ENCODE assay signal across 8 cellular contexts in genomic region chr9:136847827-136848392, GRCh38. TPM values are rescaled to one million over a fixed set of nuclear protein-coding genes. Genes with fewer than 3 reads are reported as not detected.
DNase-seq lines count a peak whose midpoint lies in the region; ATAC-seq and TF ChIP-seq lines count a peak whose summit lies in the region.

No MANE protein-coding gene starts in this region.

- BruUV-seq in Calu3 (replicated peaks; lab: Mats Ljungman, UMichigan), result no TSS peak

- CTCF ChIA-PET in Calu3 (lab: Charles Lee), result no interaction called here

- TF ChIP-seq POLR2A in esophagus muscularis mucosa (IDR thresholded peaks at IDR 0.05; ENCODE audit: low read depth), result peak; percentile 64

- peaks cover 4 to 51% (median 36%) of the 10 kb centered on the region in 4 donors for H3K27me3 ChIP-seq in esophagus muscularis mucosa

- H3K4me1 Mint-ChIP-seq in Calu3 (ENCODE audit: low read depth, unreplicated experiment) (peaks cover 5% of the 10 kb centered on the region), nephron progenitor cell (peaks cover 9% of the 10 kb centered on the region)
- peaks cover 21% of the 10 kb centered on the region for H3K4me1 Mint-ChIP-seq in activated T-cell treated with anti-CD3 and anti-CD28 coated beads, Interleukin-2, amount 50 U/mL, for 4 hours (ENCODE audit: low read depth)

- peaks cover 57 to 80% (median 70%) of the 10 kb centered on the region in 4 donors for H3K4me1 ChIP-seq in esophagus muscularis mucosa

- DNase-seq in Calu3 (peak; percentile 86), HPDE6-E6E7 (ENCODE audit: extremely low spot score) (peak; percentile 67), OCI-M1 (lab: John Stamatoyannopoulos, UW) (peak; percentile 94), esophagus muscularis mucosa (ENCODE audit: extremely low spot score) (peak; percentile 95), nephron progenitor cell (peak; percentile 88), stromal cell of bone marrow (ENCODE audit: low read depth) (peak; percentile 56)
- peak; percentile 56 for DNase-seq in activated T-cell treated with anti-CD3 and anti-CD28 coated beads, Interleukin-2, amount 50 U/mL, for 4 hours

- WGBS in esophagus muscularis mucosa, result 2% methylated on average over 18 of the region's 48 CpGs

- TF ChIP-seq CTCF in Calu3 (IDR thresholded peaks at IDR 0.05; ENCODE audit: unreplicated experiment), result no peak
- no peak for TF ChIP-seq CTCF in esophagus muscularis mucosa (IDR thresholded peaks at IDR 0.05)
- no peak for TF ChIP-seq CTCF in nephron progenitor cell (IDR thresholded peaks at IDR 0.05)

- TF ChIP-seq EP300 in esophagus muscularis mucosa (IDR thresholded peaks at IDR 0.05), result no peak

- peak overlapping the region; percentile 96 for H3K4me3 Mint-ChIP-seq in Calu3 (ENCODE audit: low read depth, unreplicated experiment)
- H3K4me3 Mint-ChIP-seq in activated T-cell treated with anti-CD3 and anti-CD28 coated beads, Interleukin-2, amount 50 U/mL, for 4 hours, result peak overlapping the region; percentile 91
- H3K4me3 Mint-ChIP-seq in nephron progenitor cell, result peak overlapping the region; percentile 94

- peaks cover 0 to 18% (median 11%) of the 10 kb centered on the region in 4 donors for H3K36me3 ChIP-seq in esophagus muscularis mucosa

- H3K27me3 Mint-ChIP-seq in Calu3 (ENCODE audit: unreplicated experiment) (no peaks in the 10 kb centered on the region), nephron progenitor cell (ENCODE audit: low read depth, poor library complexity) (peaks cover 9% of the 10 kb centered on the region)
- H3K27me3 Mint-ChIP-seq in activated T-cell treated with anti-CD3 and anti-CD28 coated beads, Interleukin-2, amount 50 U/mL, for 4 hours (ENCODE audit: low read depth), result peaks cover 16% of the 10 kb centered on the region

- intact Hi-C loops in Calu3 (cut with micrococcal nuclease; ENCODE audit: unreplicated experiment) (no loop called here), esophagus muscularis mucosa (cut with DNase I) (loop anchor here (5.0 kb wide), 1 partner anchor 46 kb away; no protein-coding TSS in a partner anchor)

- peak overlapping the region; percentile 88 to 95 (median 90) for H3K27ac ChIP-seq in esophagus muscularis mucosa (replicated peaks in 1 of 4)

- peak overlapping the region; percentile 98 for H3K27ac Mint-ChIP-seq in Calu3 (ENCODE audit: unreplicated experiment)
- H3K27ac Mint-ChIP-seq in nephron progenitor cell, result peak overlapping the region; percentile 94

- no peaks in the 10 kb centered on the region for H3K9me3 ChIP-seq in esophagus muscularis mucosa

- H3K36me3 Mint-ChIP-seq in Calu3 (ENCODE audit: insufficient read depth, unreplicated experiment) (peaks cover 64% of the 10 kb centered on the region), nephron progenitor cell (ENCODE audit: low read depth) (no peaks in the 10 kb centered on the region)
- H3K36me3 Mint-ChIP-seq in activated T-cell treated with anti-CD3 and anti-CD28 coated beads, Interleukin-2, amount 50 U/mL, for 4 hours (ENCODE audit: insufficient read depth), result no peaks in the 10 kb centered on the region

- H3K9me3 Mint-ChIP-seq in Calu3 (ENCODE audit: low read depth, unreplicated experiment) (no peaks in the 10 kb centered on the region), nephron progenitor cell (no peaks in the 10 kb centered on the region)
- H3K9me3 Mint-ChIP-seq in activated T-cell treated with anti-CD3 and anti-CD28 coated beads, Interleukin-2, amount 50 U/mL, for 4 hours, result no peaks in the 10 kb centered on the region

- ATAC-seq in activated T-cell treated with anti-CD3 and anti-CD28 coated beads, Interleukin-2, amount 50 U/mL, for 4 hours, result peak; percentile 25 to 27
- ATAC-seq in GM21786 (IDR thresholded peaks at IDR 0.05; ENCODE audit: unreplicated experiment), result no peak

- peak overlapping the region; percentile 57 to 78 (median 74) for H3K4me3 ChIP-seq in esophagus muscularis mucosa

RNA-seq across cellular contexts. Expression of gene PHPT1, which starts 1.3 kb away (rescaled TPM):
- 44.1 and 48.7 TPM in 2 replicates for total RNA-seq in Calu3 (2022)
- 100 to 1,000 TPM; 112 to 120 (median 119) TPM for total RNA-seq in activated T-cell treated with anti-CD3 and anti-CD28 coated beads, Interleukin-2, amount 50 U/mL, for 4 hours
- 10 to 100 TPM; 43.4 to 84.1 (median 53.9) TPM for total RNA-seq in esophagus muscularis mucosa

RNA-seq across cellular contexts. Expression of gene MAMDC4, which starts 4.2 kb away (rescaled TPM):
- total RNA-seq in Calu3 (2022) (3.1 and 3.6 TPM in 2 replicates), esophagus muscularis mucosa (1 to 10 TPM; 1.7 to 4.7 (median 2.1) TPM)
- total RNA-seq in activated T-cell treated with anti-CD3 and anti-CD28 coated beads, Interleukin-2, amount 50 U/mL, for 4 hours, result 10 to 100 TPM; 10.7 to 13.9 (median 11.0) TPM

RNA-seq across cellular contexts. Expression of gene AJM1, which starts 5.6 kb away (rescaled TPM):
- total RNA-seq in Calu3 (2022), result 2.9 and 3.2 TPM in 2 replicates
- total RNA-seq in activated T-cell treated with anti-CD3 and anti-CD28 coated beads, Interleukin-2, amount 50 U/mL, for 4 hours, result 1 to 10 TPM; 1.5 to 2.2 (median 1.7) TPM
- 10 to 100 TPM in 3 of 4 donors, 1 to 10 TPM in 1; 3.3 to 14.0 (median 11.4) TPM for total RNA-seq in esophagus muscularis mucosa

RNA-seq across cellular contexts. Expression of gene EDF1, which starts 18.2 kb away (rescaled TPM):
- total RNA-seq in Calu3 (2022) (233 and 238 TPM in 2 replicates), esophagus muscularis mucosa (100 to 1,000 TPM; 233 to 283 (median 247) TPM)
- 100 to 1,000 TPM; 330 to 366 (median 351) TPM for total RNA-seq in activated T-cell treated with anti-CD3 and anti-CD28 coated beads, Interleukin-2, amount 50 U/mL, for 4 hours

RNA-seq across cellular contexts. Expression of gene TRAF2, which starts 38.4 kb away (rescaled TPM):
- total RNA-seq in Calu3 (2022), result 47.8 and 50.5 TPM in 2 replicates
- total RNA-seq in activated T-cell treated with anti-CD3 and anti-CD28 coated beads, Interleukin-2, amount 50 U/mL, for 4 hours, result 10 to 100 TPM; 64.3 to 73.4 (median 68.8) TPM
- total RNA-seq in esophagus muscularis mucosa, result 10 to 100 TPM in 2 of 4 donors, 1 to 10 TPM in 2; 6.6 to 15.5 (median 12.4) TPM
